In genomic region chr14:23555533-23555881, GRCh38 we compare ENCODE assay signal across 8 cellular contexts. TPM values are rescaled to one million over a fixed set of nuclear protein-coding genes. Genes with fewer than 3 reads are reported as not detected.
A peak's percentile ranks its signal among the peaks of the same experiment; 100 is the strongest.
DNase-seq lines count a peak whose midpoint lies in the region; ATAC-seq and TF ChIP-seq lines count a peak whose summit lies in the region.

No MANE protein-coding gene starts in this region.

- no peak for ATAC-seq in stimulated activated naive CD8-positive, alpha-beta T cell treated with anti-CD3 and anti-CD28 coated beads, Interleukin-15, Interleukin-2, amounts not matched to agents 100 U/mL and 50 U/mL, for 24 hours
- ATAC-seq in HG03097 (IDR thresholded peaks at IDR 0.05; ENCODE audit: low FRiP score, unreplicated experiment): no peak

- DNase-seq in stimulated activated naive CD8-positive, alpha-beta T cell treated with anti-CD3 and anti-CD28 coated beads, Interleukin-15, Interleukin-2, amounts not matched to agents 100 U/mL and 50 U/mL, for 24 hours: no peak
- DNase-seq in activated gamma-delta T cell (lab: John Stamatoyannopoulos, UW) (no peak), glomerular visceral epithelial cell (ENCODE audit: extremely low spot score) (no peak), NCI-H748 treated with DMSO at 0.1 percent for 48 hours (lab: John Stamatoyannopoulos, UW) (no peak)

- H3K4me3 Mint-ChIP-seq in stimulated activated naive CD8-positive, alpha-beta T cell treated with anti-CD3 and anti-CD28 coated beads, Interleukin-15, Interleukin-2, amounts not matched to agents 100 ng/mL and 50 ng/mL, for 24 hours: peak overlapping the region; percentile 93
- peak overlapping the region; percentile 95 to 98 (median 95) for H3K4me3 Mint-ChIP-seq in brain

- H3K4me1 ChIP-seq in mononuclear cell (ENCODE audit: insufficient read depth, low read length): peaks cover 37% of the 10 kb centered on the region

- no peak for TF ChIP-seq CTCF in brain (conservative IDR thresholded peaks at IDR 0.05)

- H3K4me3 ChIP-seq in mononuclear cell (ENCODE audit: low read length): peak overlapping the region; percentile 70

- H3K27me3 Mint-ChIP-seq in stimulated activated naive CD8-positive, alpha-beta T cell treated with anti-CD3 and anti-CD28 coated beads, Interleukin-15, Interleukin-2, amounts not matched to agents 100 ng/mL and 50 ng/mL, for 24 hours: no peaks in the 10 kb centered on the region
- peaks cover 2% of the 10 kb centered on the region for H3K27me3 Mint-ChIP-seq in brain

- no peaks in the 10 kb centered on the region for H3K9me3 ChIP-seq in mononuclear cell (ENCODE audit: low read depth, low read length)

- H3K27me3 ChIP-seq in mononuclear cell (ENCODE audit: insufficient read depth, low read length): no peaks in the 10 kb centered on the region

- peaks cover 22% of the 10 kb centered on the region for H3K36me3 Mint-ChIP-seq in stimulated activated naive CD8-positive, alpha-beta T cell treated with anti-CD3 and anti-CD28 coated beads, Interleukin-15, Interleukin-2, amounts not matched to agents 100 ng/mL and 50 ng/mL, for 24 hours (ENCODE audit: low read depth)
- no peaks in the 10 kb centered on the region for H3K36me3 Mint-ChIP-seq in brain

- H3K9me3 Mint-ChIP-seq in stimulated activated naive CD8-positive, alpha-beta T cell treated with anti-CD3 and anti-CD28 coated beads, Interleukin-15, Interleukin-2, amounts not matched to agents 100 ng/mL and 50 ng/mL, for 24 hours: no peaks in the 10 kb centered on the region
- no peaks in the 10 kb centered on the region for H3K9me3 Mint-ChIP-seq in brain

- H3K27ac Mint-ChIP-seq in stimulated activated naive CD8-positive, alpha-beta T cell treated with anti-CD3 and anti-CD28 coated beads, Interleukin-15, Interleukin-2, amounts not matched to agents 100 ng/mL and 50 ng/mL, for 24 hours: peak overlapping the region; percentile 94
- H3K27ac Mint-ChIP-seq in brain: peak overlapping the region; percentile 90 to 99 (median 98)

- H3K4me1 Mint-ChIP-seq in stimulated activated naive CD8-positive, alpha-beta T cell treated with anti-CD3 and anti-CD28 coated beads, Interleukin-15, Interleukin-2, amounts not matched to agents 100 ng/mL and 50 ng/mL, for 24 hours (ENCODE audit: low read depth): peaks cover 52% of the 10 kb centered on the region
- peaks cover 61% of the 10 kb centered on the region for H3K4me1 Mint-ChIP-seq in brain

RNA-seq across cellular contexts. Expression of gene THTPA, which starts 0.6 kb away (rescaled TPM):
- polyA plus RNA-seq in brain (ENCODE audit: insufficient read depth, low read depth, low replicate concordance): 48.6 TPM
- total RNA-seq in mononuclear cell: 11.5 TPM

RNA-seq across cellular contexts. Expression of gene ZFHX2, which starts 3.9 kb away (rescaled TPM):
- polyA plus RNA-seq in brain (ENCODE audit: insufficient read depth, low read depth, low replicate concordance): 6.5 TPM
- total RNA-seq in mononuclear cell: under 0.01 TPM

RNA-seq across cellular contexts. Expression of gene AP1G2, which starts 12.1 kb away (rescaled TPM):
- 28.9 TPM for polyA plus RNA-seq in brain (ENCODE audit: insufficient read depth, low read depth, low replicate concordance)
- 53.1 TPM for total RNA-seq in mononuclear cell

RNA-seq across cellular contexts. Expression of gene JPH4, which starts 23.1 kb away (rescaled TPM):
- 39.2 TPM for polyA plus RNA-seq in brain (ENCODE audit: insufficient read depth, low read depth, low replicate concordance)
- total RNA-seq in mononuclear cell: not detected
